Comparison of ENCODE assay signal across 14 cellular contexts in genomic region chr18:452801-453200, GRCh38. TPM values are rescaled to one million over a fixed set of nuclear protein-coding genes. Genes with fewer than 3 reads are reported as not detected.
"Had no signal": no experiment of that assay in that cellular context is flagged by ENCODE, and none has a peak within 500 bp of the region (broad histone marks: within the 10 kb centered on the region; RNA-seq: fewer than 3 reads in every experiment).

No MANE protein-coding gene starts in this region.

- H3K27me3 Mint-ChIP-seq: activated naive CD4-positive, alpha-beta T cell treated with anti-CD3 and anti-CD28 coated beads, Interleukin-2, amount 10 ng/mL, durations not matched to agents 7 days and 5 days had no signal

- H3K4me3 Mint-ChIP-seq: activated CD8-positive, alpha-beta T cell treated with anti-CD3 and anti-CD28 coated beads, Interleukin-2, amount 10 ng/mL, durations not matched to agents 7 days and 5 days; activated naive CD4-positive, alpha-beta T cell treated with anti-CD3 and anti-CD28 coated beads, Interleukin-2, amount 10 ng/mL, durations not matched to agents 7 days and 5 days; effector memory CD8-positive, alpha-beta T cell; stimulated activated memory B cell treated with anti-CD40 and anti-IgM and Interleukin-4, amounts not matched to agents 10 μg/mL and 1 μg/mL and 100 μg/mL, for 72 hours had no signal

- H3K4me1 Mint-ChIP-seq: activated naive CD4-positive, alpha-beta T cell treated with anti-CD3 and anti-CD28 coated beads, Interleukin-2, amount 10 ng/mL, durations not matched to agents 7 days and 5 days; stimulated activated memory B cell treated with anti-CD40 and anti-IgM and Interleukin-4, amounts not matched to agents 10 μg/mL and 1 μg/mL and 100 μg/mL, for 72 hours had no signal

- H3K27ac ChIP-seq: epithelial cell of prostate, right atrium auricular region, spleen, WERI-Rb-1 had no signal

- H3K27me3 ChIP-seq: right atrium auricular region had no signal

- DNase-seq: activated CD4-positive, alpha-beta T cell treated with anti-CD3 and anti-CD28 coated beads for 4 hours; activated CD8-positive, alpha-beta T cell treated with anti-CD3 and anti-CD28 coated beads, Interleukin-2, amount 10 ng/mL, durations not matched to agents 7 days and 5 days; activated naive CD4-positive, alpha-beta T cell treated with anti-CD3 and anti-CD28 coated beads, Interleukin-2, amount 10 ng/mL, durations not matched to agents 7 days and 5 days; central memory CD4-positive, alpha-beta T cell; cortex of kidney; effector memory CD8-positive, alpha-beta T cell; hippocampal formation; spleen; stimulated activated CD4-positive, alpha-beta T cell treated with anti-CD3 and anti-CD28 coated beads, Interleukin-1b, Interleukin-23, amount 100 ng/mL, for 48 hours; T-helper 1 cell; WERI-Rb-1 had no signal

- H3K27ac Mint-ChIP-seq: activated CD8-positive, alpha-beta T cell treated with anti-CD3 and anti-CD28 coated beads, Interleukin-2, amount 10 ng/mL, durations not matched to agents 7 days and 5 days; activated naive CD4-positive, alpha-beta T cell treated with anti-CD3 and anti-CD28 coated beads, Interleukin-2, amount 10 ng/mL, durations not matched to agents 7 days and 5 days; effector memory CD8-positive, alpha-beta T cell; stimulated activated memory B cell treated with anti-CD40 and anti-IgM and Interleukin-4, amounts not matched to agents 10 μg/mL and 1 μg/mL and 100 μg/mL, for 72 hours had no signal

- H3K36me3 Mint-ChIP-seq: activated naive CD4-positive, alpha-beta T cell treated with anti-CD3 and anti-CD28 coated beads, Interleukin-2, amount 10 ng/mL, durations not matched to agents 7 days and 5 days; stimulated activated memory B cell treated with anti-CD40 and anti-IgM and Interleukin-4, amounts not matched to agents 10 μg/mL and 1 μg/mL and 100 μg/mL, for 72 hours had no signal

- H3K4me3 ChIP-seq: right atrium auricular region, spleen had no signal

- ATAC-seq: activated CD8-positive, alpha-beta T cell treated with anti-CD3 and anti-CD28 coated beads, Interleukin-2, amount 10 ng/mL, durations not matched to agents 7 days and 5 days; effector memory CD8-positive, alpha-beta T cell; stimulated activated memory B cell treated with anti-CD40 and anti-IgM and Interleukin-4, amounts not matched to agents 10 μg/mL and 1 μg/mL and 100 μg/mL, for 72 hours had no signal

- H3K36me3 ChIP-seq: right atrium auricular region, spleen, WERI-Rb-1 had no signal

RNA-seq across cellular contexts. Expression of gene COLEC12, which starts 47.7 kb away (rescaled TPM):
- total RNA-seq: activated CD8-positive, alpha-beta T cell treated with anti-CD3 and anti-CD28 coated beads, Interleukin-2, amount 10 ng/mL, durations not matched to agents 7 days and 5 days had no signal
